ENCODE assay signal across 8 cellular contexts in genomic region chr1:162365284-162366041, GRCh38. TPM values are rescaled to one million over a fixed set of nuclear protein-coding genes. Genes with fewer than 3 reads are reported as not detected.
"Had no signal": no experiment of that assay in that cellular context is flagged by ENCODE, and none has a peak within 500 bp of the region (broad histone marks: within the 10 kb centered on the region; RNA-seq: fewer than 3 reads in every experiment).

No MANE protein-coding gene starts in this region.

- H3K4me2 ChIP-seq: GM23338 had no signal

- H3K4me3 ChIP-seq: GM23338 had no signal

- DNase-seq: H9, HCEC 1CT had no signal

- ATAC-seq: GM23338 had no signal

- H2AFZ ChIP-seq: GM23338 had no signal

- FAIRE-seq: H1, H54, HTR-8/SVneo had no signal

RNA-seq across cellular contexts. Expression of gene SPATA46, which starts 11.2 kb away (rescaled TPM):
- total RNA-seq: GM23338, H1, H9, HT-29 had no signal
- polyA plus RNA-seq: GM23338, H1, IgD-negative memory B cell had no signal

RNA-seq across cellular contexts. Expression of gene C1orf226, which starts 16.1 kb away (rescaled TPM):
- polyA plus RNA-seq: IgD-negative memory B cell had no signal

RNA-seq across cellular contexts. Expression of gene SH2D1B, which starts 46.5 kb away (rescaled TPM):
- total RNA-seq: GM23338, H1, H9, HT-29 had no signal
- polyA plus RNA-seq: GM23338, H1 had no signal
